In the genomic region with DNA sequence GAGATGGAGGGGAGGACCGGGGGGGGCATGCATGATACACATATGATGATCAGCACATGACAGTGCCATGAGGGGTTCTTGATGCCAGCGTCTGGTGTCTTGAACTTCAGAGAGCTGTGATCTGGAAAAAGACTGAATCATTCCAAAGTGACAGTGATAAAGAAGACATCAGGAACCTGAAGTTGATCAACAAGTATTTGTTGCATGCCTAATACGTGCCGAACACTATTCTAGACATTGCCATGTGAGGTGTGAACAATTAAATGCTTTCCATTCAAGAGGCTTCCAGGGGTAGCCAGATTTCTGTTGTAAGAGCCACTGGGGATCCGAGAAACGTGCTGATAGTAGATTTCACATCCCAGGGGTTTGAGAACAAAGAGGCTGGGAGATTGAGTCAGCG, we compare ENCODE assay signal across 2 cellular contexts.
TF ChIP-seq lines count a peak whose summit lies in the region.

No MANE protein-coding gene starts in this region.

TF ChIP-seq in WTC11, 78 proteins besides CTCF, POLR2A, EP300 and RAD21:
- TF ChIP-seq ZNF423 (CRISPR knock-in tag; IDR thresholded peaks at IDR 0.05) = no peak

TF ChIP-seq in SK-N-SH treated with all-trans-retinoic acid at 6 μM for 48 hours, 23 proteins besides CTCF, POLR2A, EP300 and RAD21:
- TF ChIP-seq TCF4 (CRISPR knock-in tag; IDR thresholded peaks at IDR 0.05; ENCODE audit: borderline replicate concordance) (no peak), RARB (CRISPR knock-in tag; IDR thresholded peaks at IDR 0.05) (no peak), OSR1 (CRISPR knock-in tag; IDR thresholded peaks at IDR 0.05) (no peak), ZNF8 (CRISPR knock-in tag; IDR thresholded peaks at IDR 0.05) (no peak), ISL1 (CRISPR knock-in tag; IDR thresholded peaks at IDR 0.05) (no peak), BACH2 (CRISPR knock-in tag; IDR thresholded peaks at IDR 0.05; ENCODE audit: borderline replicate concordance) (no peak)
- TF ChIP-seq, protein P1, sequence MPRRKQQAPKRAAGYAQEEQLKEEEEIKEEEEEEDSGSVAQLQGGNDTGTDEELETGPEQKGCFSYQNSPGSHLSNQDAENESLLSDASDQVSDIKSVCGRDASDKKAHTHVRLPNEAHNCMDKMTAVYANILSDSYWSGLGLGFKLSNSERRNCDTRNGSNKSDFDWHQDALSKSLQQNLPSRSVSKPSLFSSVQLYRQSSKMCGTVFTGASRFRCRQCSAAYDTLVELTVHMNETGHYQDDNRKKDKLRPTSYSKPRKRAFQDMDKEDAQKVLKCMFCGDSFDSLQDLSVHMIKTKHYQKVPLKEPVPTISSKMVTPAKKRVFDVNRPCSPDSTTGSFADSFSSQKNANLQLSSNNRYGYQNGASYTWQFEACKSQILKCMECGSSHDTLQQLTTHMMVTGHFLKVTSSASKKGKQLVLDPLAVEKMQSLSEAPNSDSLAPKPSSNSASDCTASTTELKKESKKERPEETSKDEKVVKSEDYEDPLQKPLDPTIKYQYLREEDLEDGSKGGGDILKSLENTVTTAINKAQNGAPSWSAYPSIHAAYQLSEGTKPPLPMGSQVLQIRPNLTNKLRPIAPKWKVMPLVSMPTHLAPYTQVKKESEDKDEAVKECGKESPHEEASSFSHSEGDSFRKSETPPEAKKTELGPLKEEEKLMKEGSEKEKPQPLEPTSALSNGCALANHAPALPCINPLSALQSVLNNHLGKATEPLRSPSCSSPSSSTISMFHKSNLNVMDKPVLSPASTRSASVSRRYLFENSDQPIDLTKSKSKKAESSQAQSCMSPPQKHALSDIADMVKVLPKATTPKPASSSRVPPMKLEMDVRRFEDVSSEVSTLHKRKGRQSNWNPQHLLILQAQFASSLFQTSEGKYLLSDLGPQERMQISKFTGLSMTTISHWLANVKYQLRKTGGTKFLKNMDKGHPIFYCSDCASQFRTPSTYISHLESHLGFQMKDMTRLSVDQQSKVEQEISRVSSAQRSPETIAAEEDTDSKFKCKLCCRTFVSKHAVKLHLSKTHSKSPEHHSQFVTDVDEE (CRISPR knock-in tag; IDR thresholded peaks at IDR 0.05) = no peak
- TF ChIP-seq, protein P2, sequence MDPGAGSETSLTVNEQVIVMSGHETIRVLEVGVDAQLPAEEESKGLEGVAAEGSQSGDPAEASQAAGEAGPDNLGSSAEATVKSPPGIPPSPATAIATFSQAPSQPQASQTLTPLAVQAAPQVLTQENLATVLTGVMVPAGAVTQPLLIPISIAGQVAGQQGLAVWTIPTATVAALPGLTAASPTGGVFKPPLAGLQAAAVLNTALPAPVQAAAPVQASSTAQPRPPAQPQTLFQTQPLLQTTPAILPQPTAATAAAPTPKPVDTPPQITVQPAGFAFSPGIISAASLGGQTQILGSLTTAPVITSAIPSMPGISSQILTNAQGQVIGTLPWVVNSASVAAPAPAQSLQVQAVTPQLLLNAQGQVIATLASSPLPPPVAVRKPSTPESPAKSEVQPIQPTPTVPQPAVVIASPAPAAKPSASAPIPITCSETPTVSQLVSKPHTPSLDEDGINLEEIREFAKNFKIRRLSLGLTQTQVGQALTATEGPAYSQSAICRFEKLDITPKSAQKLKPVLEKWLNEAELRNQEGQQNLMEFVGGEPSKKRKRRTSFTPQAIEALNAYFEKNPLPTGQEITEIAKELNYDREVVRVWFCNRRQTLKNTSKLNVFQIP (CRISPR knock-in tag; IDR thresholded peaks at IDR 0.05; ENCODE audit: borderline replicate concordance, low read depth) = no peak
TF ChIP-seq in SK-N-SH treated with all-trans-retinoic acid at 6 μM for 48 hours: peak in this region for 0.
